1 cellular context compared by ENCODE assay signal in the genomic region with DNA sequence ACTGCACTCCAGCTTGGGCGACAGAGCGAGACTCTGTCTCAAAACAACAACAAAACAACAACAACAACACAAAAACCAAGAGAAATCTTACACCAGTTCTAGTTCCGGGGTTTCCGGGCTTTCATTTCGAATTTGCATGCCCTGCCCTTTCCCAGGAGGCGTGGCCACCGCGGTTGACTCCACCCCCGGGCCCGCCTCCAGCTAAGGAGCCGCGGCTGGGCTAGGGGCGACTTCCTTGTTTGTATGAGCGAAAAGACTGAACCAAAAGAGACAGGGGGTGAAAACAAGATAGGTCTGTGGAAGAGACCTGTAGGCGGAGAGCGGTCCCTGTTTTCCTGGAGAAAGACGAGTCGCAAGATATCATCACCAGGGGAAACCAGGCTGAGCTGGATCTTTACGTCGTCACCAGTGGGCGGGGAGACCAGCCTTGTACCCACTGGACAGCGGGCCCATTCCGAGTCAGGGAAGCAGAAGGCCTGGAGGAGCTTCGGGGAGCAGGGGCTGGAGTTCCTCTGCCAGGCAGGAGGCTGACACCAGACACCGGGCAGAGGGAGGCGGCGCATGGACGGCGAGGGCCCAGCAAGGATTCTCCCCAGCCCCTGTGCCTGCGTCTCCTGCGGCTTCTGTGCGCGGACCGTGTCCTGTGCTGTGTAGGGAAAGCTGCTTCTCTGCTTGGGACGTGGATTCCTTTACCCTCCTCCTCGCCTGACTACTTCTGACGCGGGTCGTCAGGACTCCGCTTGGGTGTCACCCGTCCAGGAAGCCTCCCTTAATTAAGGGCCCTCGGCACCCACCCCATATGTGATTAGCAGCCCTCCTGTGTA.
TF ChIP-seq lines count a peak whose summit lies in the region.

No MANE protein-coding gene starts in this region.

TF ChIP-seq in HepG2, 621 proteins besides CTCF, POLR2A, EP300 and RAD21 (continued from another document and continues in another):
- TF ChIP-seq, protein P1, sequence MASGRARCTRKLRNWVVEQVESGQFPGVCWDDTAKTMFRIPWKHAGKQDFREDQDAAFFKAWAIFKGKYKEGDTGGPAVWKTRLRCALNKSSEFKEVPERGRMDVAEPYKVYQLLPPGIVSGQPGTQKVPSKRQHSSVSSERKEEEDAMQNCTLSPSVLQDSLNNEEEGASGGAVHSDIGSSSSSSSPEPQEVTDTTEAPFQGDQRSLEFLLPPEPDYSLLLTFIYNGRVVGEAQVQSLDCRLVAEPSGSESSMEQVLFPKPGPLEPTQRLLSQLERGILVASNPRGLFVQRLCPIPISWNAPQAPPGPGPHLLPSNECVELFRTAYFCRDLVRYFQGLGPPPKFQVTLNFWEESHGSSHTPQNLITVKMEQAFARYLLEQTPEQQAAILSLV (CRISPR knock-in tag; IDR thresholded peaks at IDR 0.05; ENCODE audit: borderline replicate concordance), result peak; percentile 24; the same call in 1 of the 2 replicates
- TF ChIP-seq, protein P2, sequence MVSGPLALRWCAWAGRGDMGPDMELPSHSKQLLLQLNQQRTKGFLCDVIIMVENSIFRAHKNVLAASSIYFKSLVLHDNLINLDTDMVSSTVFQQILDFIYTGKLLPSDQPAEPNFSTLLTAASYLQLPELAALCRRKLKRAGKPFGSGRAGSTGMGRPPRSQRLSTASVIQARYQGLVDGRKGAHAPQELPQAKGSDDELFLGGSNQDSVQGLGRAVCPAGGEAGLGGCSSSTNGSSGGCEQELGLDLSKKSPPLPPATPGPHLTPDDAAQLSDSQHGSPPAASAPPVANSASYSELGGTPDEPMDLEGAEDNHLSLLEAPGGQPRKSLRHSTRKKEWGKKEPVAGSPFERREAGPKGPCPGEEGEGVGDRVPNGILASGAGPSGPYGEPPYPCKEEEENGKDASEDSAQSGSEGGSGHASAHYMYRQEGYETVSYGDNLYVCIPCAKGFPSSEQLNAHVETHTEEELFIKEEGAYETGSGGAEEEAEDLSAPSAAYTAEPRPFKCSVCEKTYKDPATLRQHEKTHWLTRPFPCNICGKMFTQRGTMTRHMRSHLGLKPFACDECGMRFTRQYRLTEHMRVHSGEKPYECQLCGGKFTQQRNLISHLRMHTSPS (CRISPR knock-in tag; IDR thresholded peaks at IDR 0.05; ENCODE audit: low read depth), result peak; percentile 48; the same call in 1 of the 2 replicates
- no peak for TF ChIP-seq ZNF580 (CRISPR knock-in tag; IDR thresholded peaks at IDR 0.05; ENCODE audit: borderline replicate concordance, low read depth)
- TF ChIP-seq FOXA3 (CRISPR knock-in tag; IDR thresholded peaks at IDR 0.05), result no peak
- 0 out of 2 replicates have a peak, but pooled peaks have one; percentile 21 for TF ChIP-seq TGIF2 (CRISPR knock-in tag; IDR thresholded peaks at IDR 0.05)
- peak; percentile 62 for TF ChIP-seq SRSF1 (optimal IDR thresholded peaks at IDR 0.05; ENCODE audit: low read depth, low read length)
- peak; percentile 70 for TF ChIP-seq ATF1 (CRISPR knock-in tag; IDR thresholded peaks at IDR 0.05)
- no peak; the same call in 1 of the 2 replicates for TF ChIP-seq ZZZ3 (CRISPR knock-in tag; IDR thresholded peaks at IDR 0.05; ENCODE audit: borderline replicate concordance)
- no peak for TF ChIP-seq MTA3 (CRISPR knock-in tag; IDR thresholded peaks at IDR 0.05)
- no peak; the same call in 1 of the 2 replicates for TF ChIP-seq ZNF367 (CRISPR knock-in tag; IDR thresholded peaks at IDR 0.05; ENCODE audit: borderline replicate concordance)
- TF ChIP-seq, protein P3, sequence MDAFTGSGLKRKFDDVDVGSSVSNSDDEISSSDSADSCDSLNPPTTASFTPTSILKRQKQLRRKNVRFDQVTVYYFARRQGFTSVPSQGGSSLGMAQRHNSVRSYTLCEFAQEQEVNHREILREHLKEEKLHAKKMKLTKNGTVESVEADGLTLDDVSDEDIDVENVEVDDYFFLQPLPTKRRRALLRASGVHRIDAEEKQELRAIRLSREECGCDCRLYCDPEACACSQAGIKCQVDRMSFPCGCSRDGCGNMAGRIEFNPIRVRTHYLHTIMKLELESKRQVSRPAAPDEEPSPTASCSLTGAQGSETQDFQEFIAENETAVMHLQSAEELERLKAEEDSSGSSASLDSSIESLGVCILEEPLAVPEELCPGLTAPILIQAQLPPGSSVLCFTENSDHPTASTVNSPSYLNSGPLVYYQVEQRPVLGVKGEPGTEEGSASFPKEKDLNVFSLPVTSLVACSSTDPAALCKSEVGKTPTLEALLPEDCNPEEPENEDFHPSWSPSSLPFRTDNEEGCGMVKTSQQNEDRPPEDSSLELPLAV (CRISPR knock-in tag; conservative IDR thresholded peaks at IDR 0.05; ENCODE audit: low read depth), result no peak
- TF ChIP-seq PAX8 (CRISPR knock-in tag; IDR thresholded peaks at IDR 0.05; ENCODE audit: borderline replicate concordance), result peak; percentile 79; the same call in 1 of the 2 replicates
- TF ChIP-seq CENPX (CRISPR knock-in tag; IDR thresholded peaks at IDR 0.05), result no peak
- 0 out of 2 replicates have a peak, but pooled peaks have one; percentile 41 for TF ChIP-seq DR1 (CRISPR knock-in tag; IDR thresholded peaks at IDR 0.05)
- no peak for TF ChIP-seq ATF5 (CRISPR knock-in tag; IDR thresholded peaks at IDR 0.05; ENCODE audit: low read depth)
- TF ChIP-seq ZNF296 (CRISPR knock-in tag; conservative IDR thresholded peaks at IDR 0.05), result no peak
- TF ChIP-seq, protein P4, sequence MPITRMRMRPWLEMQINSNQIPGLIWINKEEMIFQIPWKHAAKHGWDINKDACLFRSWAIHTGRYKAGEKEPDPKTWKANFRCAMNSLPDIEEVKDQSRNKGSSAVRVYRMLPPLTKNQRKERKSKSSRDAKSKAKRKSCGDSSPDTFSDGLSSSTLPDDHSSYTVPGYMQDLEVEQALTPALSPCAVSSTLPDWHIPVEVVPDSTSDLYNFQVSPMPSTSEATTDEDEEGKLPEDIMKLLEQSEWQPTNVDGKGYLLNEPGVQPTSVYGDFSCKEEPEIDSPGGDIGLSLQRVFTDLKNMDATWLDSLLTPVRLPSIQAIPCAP (CRISPR knock-in tag; IDR thresholded peaks at IDR 0.05; ENCODE audit: low read depth), result no peak
- TF ChIP-seq NR2F2 (IDR thresholded peaks at IDR 0.05; ENCODE audit: borderline replicate concordance, low read depth), result no peak
- TF ChIP-seq ZNF318 (CRISPR knock-in tag; IDR thresholded peaks at IDR 0.05), result no peak
- TF ChIP-seq, protein P5, sequence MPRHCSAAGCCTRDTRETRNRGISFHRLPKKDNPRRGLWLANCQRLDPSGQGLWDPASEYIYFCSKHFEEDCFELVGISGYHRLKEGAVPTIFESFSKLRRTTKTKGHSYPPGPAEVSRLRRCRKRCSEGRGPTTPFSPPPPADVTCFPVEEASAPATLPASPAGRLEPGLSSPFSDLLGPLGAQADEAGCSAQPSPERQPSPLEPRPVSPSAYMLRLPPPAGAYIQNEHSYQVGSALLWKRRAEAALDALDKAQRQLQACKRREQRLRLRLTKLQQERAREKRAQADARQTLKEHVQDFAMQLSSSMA (CRISPR knock-in tag; IDR thresholded peaks at IDR 0.05), result no peak
- no peak for TF ChIP-seq ZNF264 (CRISPR knock-in tag; IDR thresholded peaks at IDR 0.05)
- TF ChIP-seq NFIB (CRISPR knock-in tag; IDR thresholded peaks at IDR 0.05; ENCODE audit: borderline replicate concordance), result no peak
- TF ChIP-seq TOPORS (CRISPR knock-in tag; IDR thresholded peaks at IDR 0.05), result 0 out of 2 replicates have a peak, but pooled peaks have one; percentile 24
- no peak for TF ChIP-seq ZNF343 (CRISPR knock-in tag; IDR thresholded peaks at IDR 0.05)
- no peak for TF ChIP-seq ZNF816 (CRISPR knock-in tag; IDR thresholded peaks at IDR 0.05; ENCODE audit: borderline replicate concordance)
- TF ChIP-seq TRAFD1 (CRISPR knock-in tag; IDR thresholded peaks at IDR 0.05; ENCODE audit: borderline replicate concordance), result no peak
- TF ChIP-seq CCAR2 (optimal IDR thresholded peaks at IDR 0.05; ENCODE audit: low read depth, low read length), result no peak
- TF ChIP-seq TRIM22 (IDR thresholded peaks at IDR 0.05), result no peak
- no peak for TF ChIP-seq ZNF432 (CRISPR knock-in tag; IDR thresholded peaks at IDR 0.05; ENCODE audit: borderline replicate concordance)
- no peak for TF ChIP-seq CHD2 (IDR thresholded peaks at IDR 0.05; ENCODE audit: low read depth, low read length)
- TF ChIP-seq GFI1 (CRISPR knock-in tag; IDR thresholded peaks at IDR 0.05; ENCODE audit: borderline replicate concordance), result no peak
- no peak for TF ChIP-seq ZNF773 (CRISPR knock-in tag; IDR thresholded peaks at IDR 0.05; ENCODE audit: borderline replicate concordance)
- peak; percentile 34 for TF ChIP-seq XRCC5 (optimal IDR thresholded peaks at IDR 0.05; ENCODE audit: low read length)
- TF ChIP-seq NCOA1 (CRISPR knock-in tag; IDR thresholded peaks at IDR 0.05), result no peak
- no peak for TF ChIP-seq FOSL1 (CRISPR knock-in tag; IDR thresholded peaks at IDR 0.05; ENCODE audit: borderline replicate concordance)
- no peak for TF ChIP-seq RBAK (CRISPR knock-in tag; IDR thresholded peaks at IDR 0.05)
- TF ChIP-seq FOXO1 (CRISPR knock-in tag; IDR thresholded peaks at IDR 0.05), result 0 out of 2 replicates have a peak, but pooled peaks have one; percentile 12
- 0 out of 2 replicates have a peak, but pooled peaks have one; percentile 19 for TF ChIP-seq ARNT2 (CRISPR knock-in tag; IDR thresholded peaks at IDR 0.05; ENCODE audit: low read depth)
- no peak for TF ChIP-seq TCF12 (IDR thresholded peaks at IDR 0.05)
- no peak for TF ChIP-seq TCF12 (CRISPR knock-in tag; IDR thresholded peaks at IDR 0.05)
